11 cellular contexts compared by ENCODE assay signal in the genomic region with DNA sequence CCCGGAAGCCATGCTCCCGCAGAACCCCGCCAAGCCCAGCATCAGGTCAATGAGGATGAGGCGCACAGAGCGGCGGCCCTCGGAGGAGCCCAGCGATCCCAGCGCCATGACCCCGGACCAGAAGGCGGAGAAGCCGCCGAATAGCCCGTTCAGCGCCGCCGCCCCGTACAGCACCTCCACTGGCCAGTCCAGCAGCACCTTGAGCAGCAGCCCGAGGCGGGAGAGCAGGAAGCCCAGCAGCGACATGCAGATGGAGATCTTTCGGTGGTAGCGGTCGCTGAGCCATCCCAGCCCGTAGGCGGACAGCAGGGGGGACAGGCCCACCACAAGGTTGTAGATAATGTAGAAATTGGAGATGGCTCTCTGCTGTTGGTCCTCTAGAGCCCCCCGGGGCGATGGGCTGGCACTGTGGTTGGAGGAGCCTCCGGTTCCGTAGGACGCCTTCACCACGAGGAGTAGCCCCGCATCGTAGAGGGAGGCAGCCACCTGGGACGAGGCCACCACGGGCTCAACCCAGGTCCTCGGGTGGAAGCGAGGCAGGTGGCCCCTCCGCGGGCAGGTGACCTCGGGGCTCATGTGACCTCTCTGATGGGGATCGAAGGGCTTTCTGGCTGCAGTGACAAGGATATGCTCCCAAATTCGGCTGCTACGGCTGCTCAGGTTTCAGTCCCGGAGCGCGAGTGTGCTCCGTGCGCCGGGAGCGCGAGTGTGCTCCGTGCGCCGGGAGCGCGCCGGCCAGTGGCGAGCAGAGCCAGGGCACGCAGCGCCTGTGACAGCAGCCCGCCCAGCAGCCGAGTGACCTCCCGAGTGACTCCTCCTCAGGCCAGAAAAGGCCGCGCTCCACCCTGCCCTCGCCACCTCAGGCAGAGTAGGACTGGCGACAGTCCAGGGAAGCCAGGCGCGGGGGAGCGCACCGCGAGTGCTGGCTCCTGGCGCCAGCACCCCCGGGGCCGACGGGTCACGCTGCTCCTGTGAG. TPM values are rescaled to one million over a fixed set of nuclear protein-coding genes. Genes with fewer than 3 reads are reported as not detected.
A peak's percentile ranks its signal among the peaks of the same experiment; 100 is the strongest.
DNase-seq lines count a peak whose midpoint lies in the region; ATAC-seq and TF ChIP-seq lines count a peak whose summit lies in the region.
"Had no signal": no experiment of that assay in that cellular context is flagged by ENCODE, and none has a peak within 500 bp of the region (broad histone marks: within the 10 kb centered on the region; RNA-seq: fewer than 3 reads in every experiment).

Gene SLC46A2, minus strand, starts transcription at position 771 of the 976 bp plus-strand sequence. Its CDS starts 195 bp downstream, at position 576.

- peak; percentile 51 for DNase-seq in activated CD8-positive, alpha-beta memory T cell treated with anti-CD3 and anti-CD28 coated beads for 24 hours
- no peak for DNase-seq in activated CD8-positive, alpha-beta memory T cell treated with anti-CD3 and anti-CD28 coated beads, Interleukin-2, amount 50 U/mL, for 48 hours
- DNase-seq in esophagus muscularis mucosa (ENCODE audit: extremely low spot score) (no peak), mesenteric fat pad (ENCODE audit: low spot score) (peak; percentile 83), upper lobe of right lung (peak; percentile 90), ovary (no peak), NCI-H345 treated with DMSO at 0.1 percent for 48 hours (lab: John Stamatoyannopoulos, UW; ENCODE audit: unreplicated experiment) (no peak)
- DNase-seq: KG1 had no signal

- peak; percentile 84 for ATAC-seq in upper lobe of right lung
- no peak for ATAC-seq in HG03460 (IDR thresholded peaks at IDR 0.05; ENCODE audit: unreplicated experiment)

- TF ChIP-seq POLR2A in esophagus muscularis mucosa (IDR thresholded peaks at IDR 0.05; ENCODE audit: low read depth) = no peak
- TF ChIP-seq POLR2A in ovary (IDR thresholded peaks at IDR 0.05) = no peak

- no peak for TF ChIP-seq CTCF in esophagus muscularis mucosa (IDR thresholded peaks at IDR 0.05)
- no peak for TF ChIP-seq CTCF in upper lobe of right lung (IDR thresholded peaks at IDR 0.05)
- no peak for TF ChIP-seq CTCF in ovary (IDR thresholded peaks at IDR 0.05)

- H3K4me1 ChIP-seq in esophagus muscularis mucosa (peaks cover 4 to 14% (median 10%) of the 10 kb centered on the region in 4 donors), upper lobe of right lung (peaks cover 23% of the 10 kb centered on the region), ovary (ENCODE audit: insufficient read depth) (peaks cover 3% of the 10 kb centered on the region)

- H3K27me3 ChIP-seq in esophagus muscularis mucosa (peaks cover 0 to 31% (median 0%) of the 10 kb centered on the region in 4 donors), upper lobe of right lung (peaks cover 12% of the 10 kb centered on the region), ovary (no peaks in the 10 kb centered on the region)
- H3K27me3 ChIP-seq: BLaER1 treated with 17β-estradiol and CSF1 and Interleukin-3, amounts not matched to agents 10 nM and 100 nM had no signal

- WGBS in esophagus muscularis mucosa = 23% methylated on average over 15 of the region's 78 CpGs
- WGBS in ovary, 3 donors = 7 to 15% (median 10%) methylated on average over 69 to 78 of the region's 78 CpGs

- intact Hi-C loops in esophagus muscularis mucosa (cut with DNase I) = no loop called here
- intact Hi-C loops in upper lobe of right lung (cut with DNase I) = loop anchor here (10.0 kb wide), 1 partner anchor 46 kb away; no protein-coding TSS in a partner anchor
- intact Hi-C loops in ovary (cut with DNase I) = no loop called here

- H3K27ac ChIP-seq in esophagus muscularis mucosa (replicated peaks in 1 of 4) (no peak within 1 kb of the TSS), upper lobe of right lung (peak within 1 kb of the TSS; percentile 66), ovary (no peak within 1 kb of the TSS)

- no peaks in the 10 kb centered on the region for H3K36me3 ChIP-seq in esophagus muscularis mucosa
- H3K36me3 ChIP-seq in upper lobe of right lung = no peaks in the 10 kb centered on the region
- H3K36me3 ChIP-seq in ovary = no peaks in the 10 kb centered on the region

- TF ChIP-seq EP300 in esophagus muscularis mucosa (IDR thresholded peaks at IDR 0.05) = no peak
- TF ChIP-seq EP300 in ovary (IDR thresholded peaks at IDR 0.05) = no peak

- no peaks in the 10 kb centered on the region for H3K9me3 ChIP-seq in esophagus muscularis mucosa
- no peaks in the 10 kb centered on the region for H3K9me3 ChIP-seq in upper lobe of right lung
- no peaks in the 10 kb centered on the region for H3K9me3 ChIP-seq in ovary

- peak within 1 kb of the TSS; percentile 22 to 49 (median 32) for H3K4me3 ChIP-seq in esophagus muscularis mucosa
- H3K4me3 ChIP-seq in upper lobe of right lung = peak within 1 kb of the TSS; percentile 52
- no peak within 1 kb of the TSS for H3K4me3 ChIP-seq in ovary
- H3K4me3 ChIP-seq: BLaER1 treated with 17β-estradiol and CSF1 and Interleukin-3, amounts not matched to agents 10 nM and 100 nM had no signal

RNA-seq across cellular contexts. Expression of gene SLC46A2, which starts in this region (rescaled TPM):
- under 1 TPM in 3 of 4 donors, not detected in 1; 0.17 to 0.42 (median 0.26) TPM for total RNA-seq in esophagus muscularis mucosa
- total RNA-seq in mesenteric fat pad = 0.35 TPM
- total RNA-seq in upper lobe of right lung = 17.0 TPM
- under 1 TPM in 2 of 7 donors, not detected in 5; 0.12 to 0.95 TPM for total RNA-seq in ovary
- 1 to 10 TPM in 1 of 2 donors, under 1 TPM in 1; 0.04 to 1.2 TPM for polyA plus RNA-seq in ovary
- total RNA-seq: T-helper 2 cell treated with Interferon-gamma antibody and Interleukin-4, amounts not matched to agents 100 ng/mL and 5 ng/mL, for 36 hours had no signal

Comparison
In these comparisons a context has a peak if more than half of its experiments do, and no peak if none do; other contexts are left out.
1. DNase-seq: peak in activated CD8-positive, alpha-beta memory T cell treated with anti-CD3 and anti-CD28 coated beads for 24 hours (single experiment) and upper lobe of right lung (single experiment); none in activated CD8-positive, alpha-beta memory T cell treated with anti-CD3 and anti-CD28 coated beads, Interleukin-2, amount 50 U/mL, for 48 hours (single experiment), esophagus muscularis mucosa (single experiment), ovary (0 of 5) and NCI-H345 treated with DMSO at 0.1 percent for 48 hours (single experiment).
2. Peak in DNase-seq in mesenteric fat pad; RNA of the gene not detected or under 1 TPM.